ENCODE assay signal across 16 cellular contexts in the genomic region with DNA sequence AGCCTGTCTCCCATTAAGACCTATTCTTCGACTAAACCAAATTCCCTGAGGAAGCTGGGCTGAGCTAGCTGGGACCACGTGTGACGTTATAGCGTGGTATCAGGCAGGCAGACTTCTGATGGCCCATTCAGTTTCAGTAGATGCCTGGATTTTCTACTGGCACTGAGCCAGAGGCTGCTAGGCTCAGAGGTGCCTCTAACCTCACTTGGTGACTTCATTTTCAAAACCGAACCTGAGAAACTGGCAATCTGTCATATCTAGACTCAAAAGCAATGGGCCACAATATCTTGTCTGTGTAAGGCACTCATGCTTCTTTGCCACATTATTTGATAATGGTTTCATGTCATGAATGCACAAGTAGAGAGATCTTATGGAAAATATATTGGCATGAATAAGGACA.
DNase-seq lines count a peak whose midpoint lies in the region; ATAC-seq lines count a peak whose summit lies in the region.
"Had no signal": no experiment of that assay in that cellular context is flagged by ENCODE, and none has a peak within 500 bp of the region (broad histone marks: within the 10 kb centered on the region; RNA-seq: fewer than 3 reads in every experiment).

No MANE protein-coding gene starts in this region.

- ATAC-seq in GM18867 (IDR thresholded peaks at IDR 0.05; ENCODE audit: unreplicated experiment), result peak; percentile 45
- ATAC-seq: A549; CD8-positive, alpha-beta T cell had no signal

- DNase-seq in NCI-H748 (lab: John Stamatoyannopoulos, UW; ENCODE audit: unreplicated experiment), result peak; percentile 47
- DNase-seq in NCI-H748 treated with DMSO at 0.1 percent for 48 hours (lab: John Stamatoyannopoulos, UW), result no peak
- peak; percentile 17 for DNase-seq in NCI-H345 treated with DMSO at 0.1 percent for 48 hours (lab: John Stamatoyannopoulos, UW; ENCODE audit: unreplicated experiment)
- DNase-seq in mucosa of gallbladder (ENCODE audit: low spot score), result no peak
- DNase-seq in stimulated activated CD8-positive, alpha-beta memory T cell treated with anti-CD3 and anti-CD28 coated beads, Interleukin-4, amount 100 ng/mL, for 48 hours, result no peak
- DNase-seq in SIG-M5 (lab: John Stamatoyannopoulos, UW), result no peak
- DNase-seq: CD8-positive, alpha-beta T cell; DMS79 treated with DMSO at 0.1 percent for 48 hours; H9; NCI-H187; NCI-H524 treated with DMSO at 0.1 percent for 48 hours; NK-92 treated with Interleukin-12 subunit alpha and Interleukin-12 subunit beta, amount 100 ng/mL, for 24 hours; SHP77; SK-N-SH had no signal

Comparison
In these comparisons a context has a peak if more than half of its experiments do, and no peak if none do; other contexts are left out.
1. DNase-seq: peak in NCI-H748 (single experiment) and NCI-H345 treated with DMSO at 0.1 percent for 48 hours (single experiment); none in NCI-H748 treated with DMSO at 0.1 percent for 48 hours (single experiment), mucosa of gallbladder (single experiment), stimulated activated CD8-positive, alpha-beta memory T cell treated with anti-CD3 and anti-CD28 coated beads, Interleukin-4, amount 100 ng/mL, for 48 hours (single experiment) and SIG-M5 (single experiment).